8 cellular contexts compared by ENCODE assay signal in genomic region chr19:38517321-38517720, GRCh38.
"Had no signal": no experiment of that assay in that cellular context is flagged by ENCODE, and none has a peak within 500 bp of the region (broad histone marks: within the 10 kb centered on the region; RNA-seq: fewer than 3 reads in every experiment).

No MANE protein-coding gene starts in this region.

- H3K4me2 ChIP-seq: GM23338 had no signal

- H3K27ac Mint-ChIP-seq: GM23338, IgD-negative memory B cell had no signal

- H3K4me1 Mint-ChIP-seq: GM23338, H9 had no signal

- ATAC-seq: GM23338, HepG2 had no signal

- H3K27me3 Mint-ChIP-seq: IgD-negative memory B cell had no signal

- H3K4me3 ChIP-seq: GM23338 had no signal

- DNase-seq: H9, HCEC 1CT had no signal

- FAIRE-seq: H1, H54, HepG2 had no signal

- H3K27ac ChIP-seq: HL-60 had no signal

- H3K4me3 Mint-ChIP-seq: GM23338 had no signal

- H3K36me3 Mint-ChIP-seq: IgD-negative memory B cell had no signal

- H3K9me3 Mint-ChIP-seq: GM23338, H9, IgD-negative memory B cell had no signal

- H2AFZ ChIP-seq: GM23338 had no signal
